ENCODE assay signal across 24 cellular contexts in genomic region chr3:13791501-13792490, GRCh38.
DNase-seq lines count a peak whose midpoint lies in the region; ATAC-seq and TF ChIP-seq lines count a peak whose summit lies in the region.
"Had no signal": no experiment of that assay in that cellular context is flagged by ENCODE, and none has a peak within 500 bp of the region (broad histone marks: within the 10 kb centered on the region; RNA-seq: fewer than 3 reads in every experiment).

No MANE protein-coding gene starts in this region.

- no peak overlapping the region for H4K12ac ChIP-seq in trophoblast cell (ENCODE audit: low read depth, low read length)

- H2BK120ac ChIP-seq in trophoblast cell (ENCODE audit: insufficient read depth, low read length, poor library complexity), result no peak overlapping the region

- H3K18ac ChIP-seq in trophoblast cell (ENCODE audit: low read length), result no peak overlapping the region

- no peak overlapping the region for H3K4ac ChIP-seq in trophoblast cell (ENCODE audit: low read depth, low read length)

- no peak overlapping the region for H3K23ac ChIP-seq in trophoblast cell (ENCODE audit: low read length)

- no peak overlapping the region for H4K8ac ChIP-seq in trophoblast cell (ENCODE audit: low read depth, low read length)

- no peaks in the 10 kb centered on the region for H3K9me3 ChIP-seq in right cardiac atrium (ENCODE audit: control insufficient read depth, low read length)
- no peaks in the 10 kb centered on the region for H3K9me3 ChIP-seq in RWPE2 (ENCODE audit: severe bottlenecking)
- H3K9me3 ChIP-seq in lower lobe of right lung, result no peaks in the 10 kb centered on the region
- H3K9me3 ChIP-seq in upper lobe of right lung, result no peaks in the 10 kb centered on the region
- peaks cover 2% of the 10 kb centered on the region for H3K9me3 ChIP-seq in trophoblast cell (ENCODE audit: insufficient read depth, low read depth, low read length)
- H3K9me3 ChIP-seq: BE2C, Peyer's patch, SJCRH30 had no signal

- no peak overlapping the region for H2BK12ac ChIP-seq in trophoblast cell (ENCODE audit: low read length)

- no peaks in the 10 kb centered on the region for H3K36me3 ChIP-seq in RWPE2 (ENCODE audit: low read depth)
- H3K36me3 ChIP-seq in lower lobe of right lung, result no peaks in the 10 kb centered on the region
- no peaks in the 10 kb centered on the region for H3K36me3 ChIP-seq in upper lobe of right lung
- no peaks in the 10 kb centered on the region for H3K36me3 ChIP-seq in trophoblast cell (ENCODE audit: control insufficient read depth in 1 of 2, insufficient read depth in 2 of 2, low read length in 2 of 2)
- H3K36me3 ChIP-seq: BE2C, Peyer's patch, SJCRH30 had no signal

- H3K27me3 ChIP-seq in right cardiac atrium (ENCODE audit: control insufficient read depth, insufficient read depth), result no peaks in the 10 kb centered on the region
- H3K27me3 ChIP-seq in RWPE2 (ENCODE audit: insufficient read depth, poor library complexity, severe bottlenecking), result no peaks in the 10 kb centered on the region
- peaks cover 27% of the 10 kb centered on the region for H3K27me3 ChIP-seq in lower lobe of right lung (ENCODE audit: low read depth)
- H3K27me3 ChIP-seq in upper lobe of right lung, result peaks cover 4% of the 10 kb centered on the region
- H3K27me3 ChIP-seq in trophoblast cell (ENCODE audit: insufficient read depth, low read length), result no peaks in the 10 kb centered on the region
- H3K27me3 ChIP-seq: BE2C, Peyer's patch had no signal

- ATAC-seq in Right ventricle myocardium inferior, result no peak
- no peak for ATAC-seq in right cardiac atrium
- ATAC-seq in RWPE2 (ENCODE audit: low read depth), result 0 out of 3 replicates have a peak, but pooled peaks have one; percentile 14
- no peak for ATAC-seq in lower lobe of right lung
- no peak for ATAC-seq in upper lobe of right lung
- ATAC-seq: HCT116 had no signal

- H3K14ac ChIP-seq in trophoblast cell (ENCODE audit: low read length), result no peak overlapping the region

- H2AFZ ChIP-seq in trophoblast cell (ENCODE audit: insufficient read depth, low read length, poor library complexity), result no peak overlapping the region

- DNase-seq in Right ventricle myocardium inferior (ENCODE audit: missing footprints) (peak; percentile 2), right cardiac atrium (no peak), RWPE2 (ENCODE audit: low spot score) (no peak), lower lobe of right lung (peak; percentile 27), upper lobe of right lung (peak; percentile 44), dermis blood vessel endothelial cell (no peak), trophoblast cell (no peak), NCI-H1105 (lab: John Stamatoyannopoulos, UW) (no peak)
- DNase-seq: 8988T, ACHN, BE2C, Calu3, DMS79 treated with DMSO at 0.1 percent for 48 hours, NCI-H1092, NCI-H1436, NCI-H187, NCI-H2081 treated with DMSO at 0.1 percent for 48 hours, NCI-H2171, NCI-H226, NCI-H510A, NCI-H69, SJCRH30 had no signal

- TF ChIP-seq CTCF in RWPE2 (IDR thresholded peaks at IDR 0.05; ENCODE audit: poor library complexity, severe bottlenecking), result no peak
- no peak for TF ChIP-seq CTCF in lower lobe of right lung (IDR thresholded peaks at IDR 0.05)
- TF ChIP-seq CTCF in upper lobe of right lung (IDR thresholded peaks at IDR 0.05), result no peak

- no peaks in the 10 kb centered on the region for H3K79me1 ChIP-seq in trophoblast cell (ENCODE audit: low read length)

- no peak overlapping the region for H2AK5ac ChIP-seq in trophoblast cell (ENCODE audit: low read length)

- H3K4me3 ChIP-seq in right cardiac atrium (ENCODE audit: low read length), result no peak overlapping the region
- H3K4me3 ChIP-seq in RWPE2 (ENCODE audit: severe bottlenecking), result no peak overlapping the region
- H3K4me3 ChIP-seq in lower lobe of right lung, result no peak overlapping the region
- H3K4me3 ChIP-seq in upper lobe of right lung, result no peak overlapping the region
- H3K4me3 ChIP-seq in trophoblast cell (ENCODE audit: low read depth, low read length), result no peak overlapping the region
- H3K4me3 ChIP-seq: Peyer's patch, SJCRH30 had no signal

- intact Hi-C loops in Right ventricle myocardium inferior (cut with DNase I), result no loop called here
- intact Hi-C loops in right cardiac atrium (cut with DNase I), result no loop called here
- intact Hi-C loops in lower lobe of right lung (cut with DNase I), result no loop called here
- intact Hi-C loops in upper lobe of right lung (cut with DNase I), result no loop called here

- no peak overlapping the region for H4K91ac ChIP-seq in trophoblast cell (ENCODE audit: low read depth, low read length)

- no peaks in the 10 kb centered on the region for H3K79me2 ChIP-seq in trophoblast cell (ENCODE audit: control insufficient read depth, insufficient read depth, low read length, poor library complexity)

- H2BK5ac ChIP-seq in trophoblast cell (ENCODE audit: low read depth, low read length, poor library complexity), result no peak overlapping the region

- H3K9ac ChIP-seq in trophoblast cell (ENCODE audit: low read length), result no peak overlapping the region

- 65% methylated on average over 22 of the region's 22 CpGs for WGBS in right cardiac atrium
- WGBS in trophoblast cell (ENCODE audit: extremely low coverage, insufficient coverage, insufficient read length), result no CpG with 5 or more reads among the region's 22 CpGs

- H3K4me2 ChIP-seq in trophoblast cell (ENCODE audit: low read length), result no peak overlapping the region

- H3K4me1 ChIP-seq in right cardiac atrium (ENCODE audit: control insufficient read depth, insufficient read depth, low read length), result no peaks in the 10 kb centered on the region
- H3K4me1 ChIP-seq in RWPE2 (ENCODE audit: insufficient read depth, poor library complexity, severe bottlenecking), result no peaks in the 10 kb centered on the region
- no peaks in the 10 kb centered on the region for H3K4me1 ChIP-seq in lower lobe of right lung
- H3K4me1 ChIP-seq in upper lobe of right lung, result no peaks in the 10 kb centered on the region
- H3K4me1 ChIP-seq in trophoblast cell (ENCODE audit: control insufficient read depth in 1 of 2, insufficient read depth in 2 of 2, low read length in 2 of 2), result no peaks in the 10 kb centered on the region
- H3K4me1 ChIP-seq: BE2C, Peyer's patch, SJCRH30 had no signal

- no peak overlapping the region for H3K27ac ChIP-seq in right cardiac atrium (ENCODE audit: low read length)
- H3K27ac ChIP-seq in RWPE2 (ENCODE audit: poor library complexity, severe bottlenecking), result no peak overlapping the region
- no peak overlapping the region for H3K27ac ChIP-seq in lower lobe of right lung
- no peak overlapping the region for H3K27ac ChIP-seq in upper lobe of right lung
- no peak overlapping the region for H3K27ac ChIP-seq in trophoblast cell (ENCODE audit: low read depth, low read length)
- H3K27ac ChIP-seq: Peyer's patch, SJCRH30 had no signal

Comparison
In these comparisons a context has a peak if more than half of its experiments do, and no peak if none do; other contexts are left out.
1. DNase-seq: peak in Right ventricle myocardium inferior (single experiment), lower lobe of right lung (single experiment) and upper lobe of right lung (single experiment); none in right cardiac atrium (0 of 3), RWPE2 (single experiment), dermis blood vessel endothelial cell (single experiment), trophoblast cell (0 of 2) and NCI-H1105 (single experiment).